23 cellular contexts compared by ENCODE assay signal in genomic region chr7:33400214-33400538, GRCh38.
"Had no signal": no experiment of that assay in that cellular context is flagged by ENCODE, and none has a peak within 500 bp of the region (broad histone marks: within the 10 kb centered on the region; RNA-seq: fewer than 3 reads in every experiment).

No MANE protein-coding gene starts in this region.

- H3K4me3 ChIP-seq: coronary artery, esophagus muscularis mucosa, gastroesophageal sphincter, heart left ventricle, hepatocyte, lung, prostate gland, right atrium auricular region, stomach, tibial artery had no signal

- H3K27me3 ChIP-seq: esophagus muscularis mucosa, foreskin keratinocyte, gastroesophageal sphincter, heart left ventricle, hepatocyte, right atrium auricular region, stomach, tibial artery had no signal

- ATAC-seq: foreskin keratinocyte; gastroesophageal sphincter; heart left ventricle; left lobe of liver; natural killer cell; sciatic nerve; stimulated activated effector memory CD8-positive, alpha-beta T cell treated with anti-CD3 and anti-CD28 coated beads, Interleukin-12 subunit alpha, Interleukin-12 subunit beta, amount 100 ng/mL, for 72 hours had no signal

- DNase-seq: dermis blood vessel endothelial cell; effector memory CD4-positive, alpha-beta T cell; foreskin keratinocyte; heart left ventricle; kidney; natural killer cell; occipital lobe; stimulated activated CD4-positive, alpha-beta T cell treated with anti-CD3 and anti-CD28 coated beads, Interleukin-2, amount 100 ng/mL, for 24 hours; stimulated activated CD4-positive, alpha-beta T cell treated with anti-CD3 and anti-CD28 coated beads, Interleukin-4, amount 100 ng/mL, for 24 hours; stimulated activated naive CD4-positive, alpha-beta T cell treated with Interleukin-2 at 50 U/mL for 16 hours; stomach; tibial artery had no signal

- H3K9me3 ChIP-seq: esophagus muscularis mucosa, gastroesophageal sphincter, prostate gland, stomach, tibial artery had no signal

- H3K27ac ChIP-seq: coronary artery, esophagus muscularis mucosa, foreskin keratinocyte, gastroesophageal sphincter, heart left ventricle, hepatocyte, parathyroid adenoma, prostate gland, right atrium auricular region, stomach, tibial artery had no signal

- H3K4me1 ChIP-seq: esophagus muscularis mucosa, foreskin keratinocyte, gastroesophageal sphincter, heart left ventricle, parathyroid adenoma, prostate gland, right atrium auricular region, stomach, tibial artery had no signal

- H3K36me3 ChIP-seq: esophagus muscularis mucosa, heart left ventricle, prostate gland, right atrium auricular region had no signal
